In the genomic region with DNA sequence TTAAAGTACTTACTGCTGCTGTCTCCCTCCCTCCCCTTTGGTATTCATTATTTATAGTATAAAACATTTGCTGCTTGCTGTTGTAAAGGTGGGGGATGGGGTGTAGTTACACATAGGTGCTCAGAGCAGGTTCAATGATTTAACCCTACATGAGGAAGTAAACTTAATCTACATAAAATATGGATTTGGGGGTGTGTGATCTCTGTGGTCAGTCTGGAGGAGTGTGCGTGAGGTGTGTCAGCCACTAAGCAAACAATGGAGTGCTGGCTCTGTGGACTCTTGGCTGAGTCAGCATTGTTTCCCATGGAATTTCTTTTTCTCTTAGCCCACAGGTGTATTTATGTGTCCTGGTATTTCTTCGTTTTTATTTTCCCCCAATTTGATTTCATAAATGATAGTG, we compare ENCODE assay signal across 16 cellular contexts.
DNase-seq lines count a peak whose midpoint lies in the region; ATAC-seq, FAIRE-seq and TF ChIP-seq lines count a peak whose summit lies in the region.
"Had no signal": no experiment of that assay in that cellular context is flagged by ENCODE, and none has a peak within 500 bp of the region (broad histone marks: within the 10 kb centered on the region; RNA-seq: fewer than 3 reads in every experiment).

No MANE protein-coding gene starts in this region.

- H3K36me3 Mint-ChIP-seq in type B pancreatic cell, result peaks cover 3% of the 10 kb centered on the region
- H3K36me3 Mint-ChIP-seq in activated CD4-positive, alpha-beta memory T cell treated with anti-CD3 and anti-CD28 coated beads for 36 hours, result no peaks in the 10 kb centered on the region
- H3K36me3 Mint-ChIP-seq: CD4-positive, CD25-positive, alpha-beta regulatory T cell had no signal

- H3K27ac Mint-ChIP-seq in type B pancreatic cell, result no peak overlapping the region
- H3K27ac Mint-ChIP-seq in activated CD4-positive, alpha-beta memory T cell treated with anti-CD3 and anti-CD28 coated beads for 36 hours, result no peak overlapping the region
- H3K27ac Mint-ChIP-seq: CD4-positive, CD25-positive, alpha-beta regulatory T cell; nephron had no signal

- DNase-seq in DMS53 (lab: John Stamatoyannopoulos, UW) (peak; percentile 81), LoVo (ENCODE audit: low spot score) (peak; percentile 72), GM12878 (ENCODE audit: low read depth, low spot score) (no peak), right lobe of liver (no peak), NCI-H446 treated with DMSO at 0.1 percent for 48 hours (lab: John Stamatoyannopoulos, UW) (no peak), glomerular visceral epithelial cell (ENCODE audit: extremely low spot score) (no peak), type B pancreatic cell (ENCODE audit: extremely low spot score, unreplicated experiment) (no peak)
- DNase-seq in activated CD4-positive, alpha-beta memory T cell treated with anti-CD3 and anti-CD28 coated beads for 36 hours, result no peak
- DNase-seq: brain microvascular endothelial cell; CD4-positive, CD25-positive, alpha-beta regulatory T cell; lower lobe of right lung; NCI-H524; right cardiac atrium; stimulated activated naive CD4-positive, alpha-beta T cell had no signal

- CTCF ChIA-PET in GM12878 (lab: Yijun Ruan, JAX), result no interaction called here
- CTCF ChIA-PET in activated CD4-positive, alpha-beta memory T cell treated with anti-CD3 and anti-CD28 coated beads for 36 hours (lab: Charles Lee), result no interaction called here

- TF ChIP-seq CTCF in GM12878 (IDR thresholded peaks at IDR 0.05 in 2 of 3, conservative IDR thresholded peaks at IDR 0.05 in 1 of 3; ENCODE audit: control insufficient read depth in 2 of 3, extremely low read depth in 1 of 3, insufficient read depth in 1 of 3, low read depth in 3 of 3, low read length in 3 of 3), result no peak
- TF ChIP-seq CTCF in right lobe of liver (IDR thresholded peaks at IDR 0.05), result no peak
- no peak for TF ChIP-seq CTCF in type B pancreatic cell (conservative IDR thresholded peaks at IDR 0.05)

- no TSS peak for BruUV-seq in GM12878 (replicated peaks; lab: Mats Ljungman, UMichigan)

- in situ Hi-C loops in GM12878 (cut with MboI), result no loop called here

- no peak overlapping the region for H2AFZ ChIP-seq in GM12878 (ENCODE audit: control insufficient read depth, low read depth, low read length)

- intact Hi-C loops in GM12878 (cut with micrococcal nuclease; ENCODE audit: unreplicated experiment) (loop anchor here (10.0 kb wide), 1 partner anchor 327 kb away; no protein-coding TSS in a partner anchor), right lobe of liver (cut with DNase I) (no loop called here)
- intact Hi-C loops in activated CD4-positive, alpha-beta memory T cell treated with anti-CD3 and anti-CD28 coated beads for 36 hours (cut with micrococcal nuclease), result no loop called here

- no peaks in the 10 kb centered on the region; the same call in 1 of the 2 replicates for H3K79me2 ChIP-seq in GM12878 (ENCODE audit: control insufficient read depth, insufficient read depth, low read length)

- H3K4me3 Mint-ChIP-seq in type B pancreatic cell, result no peak overlapping the region
- no peak overlapping the region for H3K4me3 Mint-ChIP-seq in activated CD4-positive, alpha-beta memory T cell treated with anti-CD3 and anti-CD28 coated beads for 36 hours
- H3K4me3 Mint-ChIP-seq: CD4-positive, CD25-positive, alpha-beta regulatory T cell; nephron had no signal

- H3K27me3 Mint-ChIP-seq in type B pancreatic cell, result no peaks in the 10 kb centered on the region
- peaks cover 2% of the 10 kb centered on the region for H3K27me3 Mint-ChIP-seq in activated CD4-positive, alpha-beta memory T cell treated with anti-CD3 and anti-CD28 coated beads for 36 hours

- FAIRE-seq in GM12878 (lab: Jason Lieb, UNC), result no peak
- FAIRE-seq: HTR-8/SVneo had no signal

- no peak for TF ChIP-seq RAD21 in GM12878 (IDR thresholded peaks at IDR 0.05; ENCODE audit: insufficient read depth, low read depth, low read length)

- SMC1A ChIA-PET in GM12878 (lab: Charles Lee; ENCODE audit: uncharacterized antibody, unreplicated experiment), result no interaction called here

- H3K9me3 ChIP-seq in GM12878 (replicated peaks; ENCODE audit: control insufficient read depth, insufficient read depth, low read length) (no peaks in the 10 kb centered on the region), right lobe of liver (no peaks in the 10 kb centered on the region)
- H3K9me3 ChIP-seq: lower lobe of right lung had no signal

- WGBS in GM12878 (ENCODE audit: insufficient coverage, insufficient replicate concordance, low lambda C conversion rate, missing lambda C conversion rate), result 59% methylated on average over 2 of the region's 2 CpGs
- WGBS in right lobe of liver (ENCODE audit: insufficient coverage, low coverage, low lambda C conversion rate, missing lambda C conversion rate), result 26% methylated on average over 2 of the region's 2 CpGs

- H3K4me3 ChIP-seq in GM12878 (no peak overlapping the region), right lobe of liver (no peak overlapping the region)
- H3K4me3 ChIP-seq: lower lobe of right lung had no signal

- H3K4me1 ChIP-seq in GM12878 (ENCODE audit: control insufficient read depth, insufficient read depth, low read length) (no peaks in the 10 kb centered on the region), right lobe of liver (no peaks in the 10 kb centered on the region)
- H3K4me1 ChIP-seq: lower lobe of right lung had no signal

- H3K36me3 ChIP-seq in GM12878 (ENCODE audit: control insufficient read depth in 2 of 2, insufficient read depth in 2 of 2, low read length in 1 of 2) (no peaks in the 10 kb centered on the region), right lobe of liver (no peaks in the 10 kb centered on the region)
- H3K36me3 ChIP-seq: brain microvascular endothelial cell, lower lobe of right lung had no signal

- POLR2A ChIA-PET in GM12878 (lab: Charles Lee), result no interaction called here
- POLR2A ChIA-PET in activated CD4-positive, alpha-beta memory T cell treated with anti-CD3 and anti-CD28 coated beads for 36 hours (lab: Charles Lee), result no interaction called here

- RAD21 ChIA-PET in GM12878 (lab: Charles Lee; ENCODE audit: unreplicated experiment), result no interaction called here

- H3K27me3 ChIP-seq in GM12878 (replicated peaks in 1 of 2; ENCODE audit: control insufficient read depth in 2 of 2, insufficient read depth in 2 of 2, low read length in 1 of 2) (no peaks in the 10 kb centered on the region; a peak in 1 of 4 replicates), right lobe of liver (no peaks in the 10 kb centered on the region)
- H3K27me3 ChIP-seq: brain microvascular endothelial cell had no signal

- no peak overlapping the region for H3K9ac ChIP-seq in GM12878 (ENCODE audit: control insufficient read depth, insufficient read depth, low read length)

- H3K9me3 Mint-ChIP-seq in type B pancreatic cell, result no peaks in the 10 kb centered on the region
- no peaks in the 10 kb centered on the region for H3K9me3 Mint-ChIP-seq in activated CD4-positive, alpha-beta memory T cell treated with anti-CD3 and anti-CD28 coated beads for 36 hours
- H3K9me3 Mint-ChIP-seq: CD4-positive, CD25-positive, alpha-beta regulatory T cell; nephron had no signal

- peaks cover 47% of the 10 kb centered on the region for H3K4me1 Mint-ChIP-seq in type B pancreatic cell (ENCODE audit: unreplicated experiment)
- no peaks in the 10 kb centered on the region for H3K4me1 Mint-ChIP-seq in activated CD4-positive, alpha-beta memory T cell treated with anti-CD3 and anti-CD28 coated beads for 36 hours (ENCODE audit: low read depth)
- H3K4me1 Mint-ChIP-seq: CD4-positive, CD25-positive, alpha-beta regulatory T cell had no signal

- no peak; the same call in none of the 3 replicates for ATAC-seq in GM12878
- peak; percentile 58 to 85 (median 76) for ATAC-seq in right lobe of liver
- ATAC-seq: right cardiac atrium had no signal

- TF ChIP-seq POLR2A in GM12878 (IDR thresholded peaks at IDR 0.05; ENCODE audit: low read depth, low read length), result no peak
- no peak for TF ChIP-seq POLR2A in right lobe of liver (IDR thresholded peaks at IDR 0.05)

- no peak for TF ChIP-seq EP300 in GM12878 (IDR thresholded peaks at IDR 0.05; ENCODE audit: borderline replicate concordance in 1 of 2, control insufficient read depth in 1 of 2, low read depth in 2 of 2, low read length in 2 of 2)

- H3K27ac ChIP-seq in GM12878 (ENCODE audit: control insufficient read depth, insufficient read depth), result no peak overlapping the region
- H3K27ac ChIP-seq in right lobe of liver, result no peak overlapping the region
- H3K27ac ChIP-seq: brain microvascular endothelial cell, lower lobe of right lung had no signal

- H3K4me2 ChIP-seq in GM12878 (ENCODE audit: control insufficient read depth, insufficient read depth), result no peak overlapping the region

- H4K20me1 ChIP-seq in GM12878 (ENCODE audit: control insufficient read depth, insufficient read depth), result no peaks in the 10 kb centered on the region; the same call in 1 of the 2 replicates

TF ChIP-seq in GM12878, 131 proteins besides CTCF, POLR2A, EP300 and RAD21:
- peak in 1 of 2 experiments; percentile 40; a peak in 1 of 4 replicates for TF ChIP-seq IKZF2 (IDR thresholded peaks at IDR 0.05)
- TF ChIP-seq RUNX3 (IDR thresholded peaks at IDR 0.05; ENCODE audit: low read length), result peak; percentile 28; the same call in 1 of the 2 replicates
- TF ChIP-seq SMARCA5 (IDR thresholded peaks at IDR 0.05), result no peak

Comparison
In these comparisons a context has a peak if more than half of its experiments do, and no peak if none do; other contexts are left out.
1. DNase-seq: peak in DMS53 (single experiment) and LoVo (single experiment); none in GM12878 (single experiment), right lobe of liver (0 of 3), NCI-H446 treated with DMSO at 0.1 percent for 48 hours (single experiment), glomerular visceral epithelial cell (single experiment), type B pancreatic cell (single experiment) and activated CD4-positive, alpha-beta memory T cell treated with anti-CD3 and anti-CD28 coated beads for 36 hours (single experiment).